In genomic region chr10:122648599-122649428, GRCh38 we compare ENCODE assay signal across 9 cellular contexts. TPM values are rescaled to one million over a fixed set of nuclear protein-coding genes. Genes with fewer than 3 reads are reported as not detected.
DNase-seq lines count a peak whose midpoint lies in the region; ATAC-seq and TF ChIP-seq lines count a peak whose summit lies in the region.
"Had no signal": no experiment of that assay in that cellular context is flagged by ENCODE, and none has a peak within 500 bp of the region (broad histone marks: within the 10 kb centered on the region; RNA-seq: fewer than 3 reads in every experiment).

No MANE protein-coding gene starts in this region.

- H3K9me3 ChIP-seq in MG63 (no peaks in the 10 kb centered on the region), WERI-Rb-1 (ENCODE audit: severe bottlenecking) (no peaks in the 10 kb centered on the region)

- no peak overlapping the region for H3K27ac Mint-ChIP-seq in osteocyte (ENCODE audit: unreplicated experiment)
- no peak overlapping the region for H3K27ac Mint-ChIP-seq in stimulated activated memory B cell treated with anti-CD40 and anti-IgM and Interleukin-4, amounts not matched to agents 10 μg/mL and 1 μg/mL and 100 μg/mL, for 72 hours

- H3K4me3 ChIP-seq in MG63, result no peak overlapping the region
- no peak overlapping the region for H3K4me3 ChIP-seq in WERI-Rb-1 (ENCODE audit: low read depth, low read length)

- no peak overlapping the region for H3K27ac ChIP-seq in WERI-Rb-1

- DNase-seq in activated T-cell treated with anti-CD3 and anti-CD28 coated beads, Interleukin-2, amount 50 U/mL, for 48 hours, result peak; percentile 52 to 60
- DNase-seq in activated T-cell treated with anti-CD3 and anti-CD28 coated beads, Interleukin-2, amount 50 U/mL, for 1 hour, result no peak
- DNase-seq in MG63 (peak; percentile 14), WERI-Rb-1 (peak; percentile 61), foreskin melanocyte (peak; percentile 7), osteocyte (ENCODE audit: extremely low spot score, unreplicated experiment) (no peak)

- H3K36me3 ChIP-seq in MG63 (no peaks in the 10 kb centered on the region), WERI-Rb-1 (no peaks in the 10 kb centered on the region)

- ATAC-seq in stimulated activated memory B cell treated with anti-CD40 and anti-IgM and Interleukin-4, amounts not matched to agents 10 μg/mL and 1 μg/mL and 100 μg/mL, for 72 hours, result no peak
- ATAC-seq in GM18870 (IDR thresholded peaks at IDR 0.05; ENCODE audit: unreplicated experiment), result no peak

- H3K9me3 Mint-ChIP-seq in osteocyte (ENCODE audit: unreplicated experiment), result no peaks in the 10 kb centered on the region
- H3K9me3 Mint-ChIP-seq in stimulated activated memory B cell treated with anti-CD40 and anti-IgM and Interleukin-4, amounts not matched to agents 10 μg/mL and 1 μg/mL and 100 μg/mL, for 72 hours, result peaks cover 5% of the 10 kb centered on the region
- H3K9me3 Mint-ChIP-seq: central memory CD8-positive, alpha-beta T cell had no signal

- no peaks in the 10 kb centered on the region for H3K36me3 Mint-ChIP-seq in osteocyte (ENCODE audit: unreplicated experiment)
- no peaks in the 10 kb centered on the region for H3K36me3 Mint-ChIP-seq in stimulated activated memory B cell treated with anti-CD40 and anti-IgM and Interleukin-4, amounts not matched to agents 10 μg/mL and 1 μg/mL and 100 μg/mL, for 72 hours

- peaks cover 11% of the 10 kb centered on the region; the same call in 1 of the 2 replicates for H3K27me3 ChIP-seq in MG63
- H3K27me3 ChIP-seq in WERI-Rb-1 (ENCODE audit: insufficient read depth, low read depth, severe bottlenecking), result peaks cover 60% of the 10 kb centered on the region

- H3K4me3 Mint-ChIP-seq in osteocyte (ENCODE audit: unreplicated experiment), result no peak overlapping the region
- H3K4me3 Mint-ChIP-seq in stimulated activated memory B cell treated with anti-CD40 and anti-IgM and Interleukin-4, amounts not matched to agents 10 μg/mL and 1 μg/mL and 100 μg/mL, for 72 hours, result no peak overlapping the region
- H3K4me3 Mint-ChIP-seq: central memory CD8-positive, alpha-beta T cell had no signal

- no peaks in the 10 kb centered on the region for H3K4me1 Mint-ChIP-seq in osteocyte (ENCODE audit: unreplicated experiment)
- no peaks in the 10 kb centered on the region for H3K4me1 Mint-ChIP-seq in stimulated activated memory B cell treated with anti-CD40 and anti-IgM and Interleukin-4, amounts not matched to agents 10 μg/mL and 1 μg/mL and 100 μg/mL, for 72 hours
- H3K4me1 Mint-ChIP-seq: central memory CD8-positive, alpha-beta T cell had no signal

- peak; percentile 89 for TF ChIP-seq CTCF in WERI-Rb-1 (IDR thresholded peaks at IDR 0.05; ENCODE audit: low read depth, low read length)
- peak; percentile 65 for TF ChIP-seq CTCF in osteocyte (IDR thresholded peaks at IDR 0.05)

- H3K27me3 Mint-ChIP-seq in osteocyte (ENCODE audit: unreplicated experiment), result peaks cover 27% of the 10 kb centered on the region
- peaks cover 29% of the 10 kb centered on the region for H3K27me3 Mint-ChIP-seq in stimulated activated memory B cell treated with anti-CD40 and anti-IgM and Interleukin-4, amounts not matched to agents 10 μg/mL and 1 μg/mL and 100 μg/mL, for 72 hours

RNA-seq across cellular contexts. Expression of gene C10orf120, which starts 50.8 kb away (rescaled TPM):
- total RNA-seq in MG63 (2014; rRNA removed; shearing (Covaris generic); ENCODE audit: low replicate concordance), result not detected in 2 replicates
- not detected in 2 replicates for total RNA-seq in osteocyte

Comparison
In these comparisons a context has a peak if more than half of its experiments do, and no peak if none do; other contexts are left out.
1. DNase-seq: peak in activated T-cell treated with anti-CD3 and anti-CD28 coated beads, Interleukin-2, amount 50 U/mL, for 48 hours (2 of 2), MG63 (single experiment), WERI-Rb-1 (single experiment) and foreskin melanocyte (single experiment); none in activated T-cell treated with anti-CD3 and anti-CD28 coated beads, Interleukin-2, amount 50 U/mL, for 1 hour (single experiment) and osteocyte (single experiment).